In the genomic region with DNA sequence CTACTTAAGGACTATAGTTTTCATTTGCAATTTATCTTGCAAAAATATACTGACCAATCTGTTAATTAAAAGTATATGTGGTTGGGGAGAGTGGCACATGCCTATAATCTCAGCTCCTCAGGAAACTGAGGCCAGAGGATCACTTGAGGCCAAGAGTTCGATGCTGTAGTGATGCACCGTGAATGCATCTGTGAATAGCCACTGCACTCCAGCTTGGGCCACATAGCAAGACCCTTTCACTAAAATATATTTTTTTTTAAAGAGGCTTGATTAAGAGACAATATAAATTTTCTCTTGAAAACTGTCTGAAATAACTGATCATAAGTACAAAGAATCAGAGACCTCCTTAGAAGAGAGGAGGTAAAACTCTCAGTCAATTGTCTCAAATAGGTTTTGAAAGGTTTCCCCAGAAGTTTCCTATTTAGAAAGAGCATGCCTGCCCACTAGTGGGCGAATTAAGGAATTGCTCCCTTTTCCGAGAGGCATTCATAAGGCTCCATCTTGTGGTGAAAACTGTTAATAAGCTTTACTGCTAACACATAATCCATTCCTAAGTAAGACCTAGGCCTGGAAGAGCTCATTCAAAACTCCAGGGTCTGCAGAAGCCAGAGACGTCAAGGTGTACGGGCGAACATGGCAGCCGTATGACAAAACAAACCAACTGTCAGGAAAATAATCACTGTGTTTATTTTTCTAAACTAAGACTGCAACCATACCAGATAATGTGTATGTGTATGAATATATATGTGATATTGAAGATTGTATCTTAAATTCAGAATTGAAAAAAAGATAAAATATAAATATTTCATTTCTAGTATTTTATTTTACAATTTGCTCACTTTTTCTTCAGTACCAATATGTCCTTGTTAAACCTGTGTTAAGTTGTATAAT, we compare ENCODE assay signal across 8 cellular contexts. TPM values are rescaled to one million over a fixed set of nuclear protein-coding genes. Genes with fewer than 3 reads are reported as not detected.
DNase-seq lines count a peak whose midpoint lies in the region; ATAC-seq, FAIRE-seq and TF ChIP-seq lines count a peak whose summit lies in the region.

No MANE protein-coding gene starts in this region.

- no peaks in the 10 kb centered on the region for H4K20me1 ChIP-seq in hepatocyte (ENCODE audit: insufficient read depth, poor library complexity, severe bottlenecking)
- H4K20me1 ChIP-seq in smooth muscle cell (ENCODE audit: low read depth) = no peaks in the 10 kb centered on the region

- no peak overlapping the region for H3K9ac ChIP-seq in smooth muscle cell (ENCODE audit: low read depth)

- H3K4me3 ChIP-seq in A549 (no peak overlapping the region), ascending aorta (no peak overlapping the region), hepatocyte (no peak overlapping the region), smooth muscle cell (no peak overlapping the region)

- no peaks in the 10 kb centered on the region for H3K4me1 ChIP-seq in A549
- no peaks in the 10 kb centered on the region for H3K4me1 ChIP-seq in ascending aorta
- H3K4me1 ChIP-seq in hepatocyte (ENCODE audit: insufficient read depth) = no peaks in the 10 kb centered on the region
- no peaks in the 10 kb centered on the region for H3K4me1 ChIP-seq in smooth muscle cell (ENCODE audit: low read depth)

- ATAC-seq in A549 = peak; percentile 83 to 95
- peak; percentile 80 for ATAC-seq in HG02938 (IDR thresholded peaks at IDR 0.05; ENCODE audit: unreplicated experiment)

- TF ChIP-seq EP300 in A549 (IDR thresholded peaks at IDR 0.05) = no peak

- H3K79me2 ChIP-seq in hepatocyte (no peaks in the 10 kb centered on the region), smooth muscle cell (ENCODE audit: low read depth) (no peaks in the 10 kb centered on the region)

- H2AFZ ChIP-seq in hepatocyte = no peak overlapping the region
- no peak overlapping the region for H2AFZ ChIP-seq in smooth muscle cell (ENCODE audit: low read depth)

- no peaks in the 10 kb centered on the region for H3K36me3 ChIP-seq in ascending aorta
- H3K36me3 ChIP-seq in hepatocyte (replicated peaks; ENCODE audit: insufficient read depth, low read depth) = no peaks in the 10 kb centered on the region
- H3K36me3 ChIP-seq in smooth muscle cell (ENCODE audit: low read depth) = no peaks in the 10 kb centered on the region

- FAIRE-seq in A549 (lab: Jason Lieb, UNC) = peak; percentile 99
- FAIRE-seq in GM18507 (lab: Jason Lieb, UNC) = peak; percentile 94

- no peaks in the 10 kb centered on the region for H3K9me3 ChIP-seq in A549
- no peaks in the 10 kb centered on the region for H3K9me3 ChIP-seq in ascending aorta
- no peaks in the 10 kb centered on the region for H3K9me3 ChIP-seq in hepatocyte (ENCODE audit: low read depth)
- H3K9me3 ChIP-seq in smooth muscle cell (replicated peaks; ENCODE audit: low read depth) = no peaks in the 10 kb centered on the region

- peak; percentile 99 for TF ChIP-seq RAD21 in A549 (conservative IDR thresholded peaks at IDR 0.05 in 1 of 2, IDR thresholded peaks at IDR 0.05 in 1 of 2)

- intact Hi-C loops in ascending aorta (cut with DNase I) = loop anchor here (1.0 to 2.0 kb wide), 2 partner anchors 207 to 360 kb away; partner anchors contain the start of gene EPHB6

- no peaks in the 10 kb centered on the region for H3K9me2 ChIP-seq in hepatocyte (replicated peaks; ENCODE audit: insufficient read depth)

- TF ChIP-seq CTCF in A549 (IDR thresholded peaks at IDR 0.05) (peak; percentile 100), ascending aorta (IDR thresholded peaks at IDR 0.05) (peak; percentile 90 to 98 (median 97)), hepatocyte (IDR thresholded peaks at IDR 0.05; ENCODE audit: poor library complexity) (peak; percentile 99), smooth muscle cell (IDR thresholded peaks at IDR 0.05; ENCODE audit: borderline replicate concordance, insufficient read depth, poor library complexity, severe bottlenecking) (peak; percentile 99)

- DNase-seq in A549 (ENCODE audit: low read depth in 1 of 2, low spot score in 1 of 2) (peak; percentile 82 to 86), GM18507 (ENCODE audit: extremely low spot score, insufficient read length, low read depth) (peak; percentile 60), NCI-H146 treated with DMSO at 0.1 percent for 48 hours (lab: John Stamatoyannopoulos, UW; ENCODE audit: unreplicated experiment) (peak; percentile 62), SW480 (ENCODE audit: low spot score) (peak; percentile 86), ascending aorta (ENCODE audit: low spot score in 2 of 2) (peak in 1 of 2 donors; percentile 73), hepatocyte (ENCODE audit: low spot score) (peak; percentile 90), smooth muscle cell (lab: John Stamatoyannopoulos, UW; ENCODE audit: unreplicated experiment) (no peak)

- WGBS in A549 (ENCODE audit: missing lambda C conversion rate) = 9% methylated on average over 8 of the region's 8 CpGs
- 25% methylated on average over 8 of the region's 8 CpGs for WGBS in hepatocyte (ENCODE audit: low lambda C conversion rate, missing lambda C conversion rate)
- 27% methylated on average over 8 of the region's 8 CpGs for WGBS in smooth muscle cell (ENCODE audit: low lambda C conversion rate)

- H3K27ac ChIP-seq in A549 (no peak overlapping the region), ascending aorta (no peak overlapping the region), hepatocyte (no peak overlapping the region), smooth muscle cell (ENCODE audit: low read depth) (no peak overlapping the region)

- no peaks in the 10 kb centered on the region for H3K27me3 ChIP-seq in ascending aorta
- no peaks in the 10 kb centered on the region for H3K27me3 ChIP-seq in hepatocyte
- H3K27me3 ChIP-seq in smooth muscle cell (ENCODE audit: low read depth) = no peaks in the 10 kb centered on the region

- no peak for TF ChIP-seq POLR2A in A549 (IDR thresholded peaks at IDR 0.05; ENCODE audit: low read length)

- POLR2A ChIA-PET in A549 (lab: Yijun Ruan, JAX) = interaction anchor here (0.9 kb wide), 1 partner anchor 207 kb away, joined by 3 read pairs; no protein-coding TSS in a partner anchor

- CTCF ChIA-PET in A549 (lab: Yijun Ruan, JAX) = interaction anchor here (0.6 to 7.4 kb wide), 37 partner anchors 8 to 668 kb away, joined by 3 to 175 read pairs (median 4); partner anchors contain the start of genes EPHB6, OR9A2 and PIP

- no peak overlapping the region for H3K4me2 ChIP-seq in A549
- no peak overlapping the region for H3K4me2 ChIP-seq in hepatocyte
- no peak overlapping the region for H3K4me2 ChIP-seq in smooth muscle cell

- H3F3A ChIP-seq in smooth muscle cell (ENCODE audit: low read depth) = no peaks in the 10 kb centered on the region

TF ChIP-seq in A549, 52 proteins besides CTCF, POLR2A, EP300 and RAD21:
- peak; percentile 99 for TF ChIP-seq SMC3 (IDR thresholded peaks at IDR 0.05)
- no peak for TF ChIP-seq TP53 (CRISPR knock-in tag; IDR thresholded peaks at IDR 0.05)
TF ChIP-seq in A549: peak in this region for 1.

RNA-seq across cellular contexts. Expression of gene TAS2R40, which starts 6.8 kb away (rescaled TPM):
- not detected in 2 replicates for polyA plus RNA-seq in A549 (2011; rRNA removed)
- polyA plus RNA-seq in A549 (2012; cell fraction: cytosol; rRNA removed) = not detected in 2 replicates
- not detected in 2 replicates for polyA plus RNA-seq in A549 (2012; cell fraction: nucleus; rRNA removed)
- not detected in 3 replicates for polyA plus RNA-seq in A549 (2017; fragmentation: RNase III; extraction: RNeasy Plus Mini Kit Qiagen cat#74134 plus additional on column Dnase treatment)
- polyA minus RNA-seq in A549 (2011; rRNA and poly(A)+ RNA removed) = not detected in 2 replicates
- total RNA-seq in ascending aorta = not detected
- not detected in 2 replicates for total RNA-seq in hepatocyte
- not detected in 2 replicates for polyA plus RNA-seq in hepatocyte
- total RNA-seq in smooth muscle cell = not detected in 2 replicates
- not detected in 2 replicates for polyA plus RNA-seq in smooth muscle cell

RNA-seq across cellular contexts. Expression of gene TAS2R39, which starts 31.8 kb away (rescaled TPM):
- polyA plus RNA-seq in A549 (2011; rRNA removed) (not detected in 2 replicates), A549 (2017; fragmentation: RNase III; extraction: RNeasy Plus Mini Kit Qiagen cat#74134 plus additional on column Dnase treatment) (not detected in 3 replicates), hepatocyte (0.56 TPM in 1 of 2 replicates, not detected in the other), smooth muscle cell (not detected in 2 replicates)
- not detected in 2 replicates for polyA plus RNA-seq in A549 (2012; cell fraction: cytosol; rRNA removed)
- not detected in 2 replicates for polyA plus RNA-seq in A549 (2012; cell fraction: nucleus; rRNA removed)
- polyA minus RNA-seq in A549 (2011; rRNA and poly(A)+ RNA removed) = not detected in 2 replicates
- total RNA-seq in ascending aorta (not detected), hepatocyte (not detected in 2 replicates), smooth muscle cell (not detected in 2 replicates)

RNA-seq across cellular contexts. Expression of gene GSTK1, which starts 48.2 kb away (rescaled TPM):
- polyA plus RNA-seq in A549 (2011; rRNA removed) = 76.6 and 96.5 TPM in 2 replicates
- 98.6 and 104 TPM in 2 replicates for polyA plus RNA-seq in A549 (2012; cell fraction: cytosol; rRNA removed)
- 128 and 176 TPM in 2 replicates for polyA plus RNA-seq in A549 (2012; cell fraction: nucleus; rRNA removed)
- polyA plus RNA-seq in A549 (2017; fragmentation: RNase III; extraction: RNeasy Plus Mini Kit Qiagen cat#74134 plus additional on column Dnase treatment) = 80.8 to 92.9 TPM (median 91.5 TPM) in 3 replicates
- polyA minus RNA-seq in A549 (2011; rRNA and poly(A)+ RNA removed) = 44.4 and 62.6 TPM in 2 replicates
- 174 TPM for total RNA-seq in ascending aorta
- total RNA-seq in hepatocyte = 224 and 233 TPM in 2 replicates
- 217 and 243 TPM in 2 replicates for polyA plus RNA-seq in hepatocyte
- total RNA-seq in smooth muscle cell = 102 and 158 TPM in 2 replicates
- polyA plus RNA-seq in smooth muscle cell = 105 and 136 TPM in 2 replicates
